In the genomic region with DNA sequence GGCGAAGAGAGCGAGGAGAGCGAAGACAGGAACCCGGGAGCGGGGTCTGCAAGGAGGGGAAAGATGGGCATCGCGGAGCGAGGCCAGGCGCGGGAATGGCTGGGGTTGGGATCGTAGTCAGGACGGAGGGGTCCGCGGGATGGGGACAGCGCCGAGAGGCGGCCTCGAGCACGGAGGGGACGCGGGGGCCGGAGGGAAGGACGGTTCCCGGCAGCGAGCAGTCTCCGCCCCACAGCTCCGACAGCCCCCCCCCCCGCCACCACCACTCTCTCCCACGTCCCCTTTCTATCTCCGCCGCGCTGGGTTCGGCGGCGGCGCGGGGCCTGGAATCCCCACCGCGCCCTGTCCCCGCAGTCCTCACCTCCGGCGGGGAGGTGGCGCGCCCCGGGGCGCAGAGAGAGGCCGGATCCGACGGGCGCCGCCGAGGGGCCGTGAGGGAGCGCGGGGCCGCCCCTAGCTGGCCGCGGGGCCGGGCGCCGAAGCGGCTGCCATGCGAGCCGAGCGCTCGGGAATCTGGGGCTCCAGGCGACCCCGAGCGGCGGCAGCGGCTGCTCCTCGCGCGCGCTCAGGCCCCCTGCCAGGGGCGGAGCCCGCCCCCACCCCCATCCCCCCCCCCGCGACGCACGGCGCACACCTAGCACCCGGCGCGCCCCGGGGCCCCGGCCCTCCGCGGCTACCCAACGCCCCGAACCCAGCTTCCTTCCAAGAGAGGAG, we compare ENCODE assay signal across 7 cellular contexts. TPM values are rescaled to one million over a fixed set of nuclear protein-coding genes. Genes with fewer than 3 reads are reported as not detected.
A peak's percentile ranks its signal among the peaks of the same experiment; 100 is the strongest.
DNase-seq lines count a peak whose midpoint lies in the region; ATAC-seq, FAIRE-seq and TF ChIP-seq lines count a peak whose summit lies in the region.

A gene with protein sequence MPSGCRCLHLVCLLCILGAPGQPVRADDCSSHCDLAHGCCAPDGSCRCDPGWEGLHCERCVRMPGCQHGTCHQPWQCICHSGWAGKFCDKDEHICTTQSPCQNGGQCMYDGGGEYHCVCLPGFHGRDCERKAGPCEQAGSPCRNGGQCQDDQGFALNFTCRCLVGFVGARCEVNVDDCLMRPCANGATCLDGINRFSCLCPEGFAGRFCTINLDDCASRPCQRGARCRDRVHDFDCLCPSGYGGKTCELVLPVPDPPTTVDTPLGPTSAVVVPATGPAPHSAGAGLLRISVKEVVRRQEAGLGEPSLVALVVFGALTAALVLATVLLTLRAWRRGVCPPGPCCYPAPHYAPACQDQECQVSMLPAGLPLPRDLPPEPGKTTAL (minus strand): TSS at position 515 of the 714 bp plus-strand sequence. CDS start 723 bp downstream, outside the sequence.

- intact Hi-C loops in prostate gland (cut with DNase I): loop anchor here (2.0 kb wide), 1 partner anchor 52 kb away; no protein-coding TSS in a partner anchor

- no peaks in the 10 kb centered on the region for H3K27me3 ChIP-seq in prostate gland (replicated peaks; ENCODE audit: insufficient read depth)

- peak; percentile 18 for DNase-seq in GM18507 (ENCODE audit: extremely low spot score, insufficient read length, low read depth)
- DNase-seq in NCI-H146 treated with DMSO at 0.1 percent for 48 hours (lab: John Stamatoyannopoulos, UW; ENCODE audit: unreplicated experiment): peak; percentile 57
- DNase-seq in activated effector memory CD4-positive, alpha-beta T cell treated with Interleukin-2 at 50 U/mL for 16 hours: peak; percentile 9
- DNase-seq in glomerular visceral epithelial cell (ENCODE audit: extremely low spot score): peak; percentile 11
- no peak for DNase-seq in prostate gland (ENCODE audit: low spot score)

- TF ChIP-seq POLR2A in prostate gland (IDR thresholded peaks at IDR 0.05): no peak

- peaks cover 0 to 8% of the 10 kb centered on the region in 2 donors for H3K36me3 ChIP-seq in prostate gland

- H3K4me1 ChIP-seq in prostate gland (replicated peaks): no peaks in the 10 kb centered on the region

- peak within 1 kb of the TSS; percentile 62 to 71 for H3K27ac ChIP-seq in prostate gland

- no peak for FAIRE-seq in GM18507 (lab: Jason Lieb, UNC)

- H3K9me3 ChIP-seq in prostate gland: no peaks in the 10 kb centered on the region

- 2% methylated on average over 43 of the region's 91 CpGs for WGBS in prostate gland

- no peak for ATAC-seq in GM19351 (IDR thresholded peaks at IDR 0.05; ENCODE audit: unreplicated experiment)
- ATAC-seq in GM19395 (IDR thresholded peaks at IDR 0.05; ENCODE audit: unreplicated experiment): no peak

- H3K4me3 ChIP-seq in prostate gland: peak within 1 kb of the TSS; percentile 45 to 48

- no peak for TF ChIP-seq CTCF in prostate gland (IDR thresholded peaks at IDR 0.05)

RNA-seq across cellular contexts. Expression of the gene that starts here (rescaled TPM):
- total RNA-seq in prostate gland: 10 to 100 TPM; 13.5 to 46.1 TPM
